2 cellular contexts compared by ENCODE assay signal in the genomic region with DNA sequence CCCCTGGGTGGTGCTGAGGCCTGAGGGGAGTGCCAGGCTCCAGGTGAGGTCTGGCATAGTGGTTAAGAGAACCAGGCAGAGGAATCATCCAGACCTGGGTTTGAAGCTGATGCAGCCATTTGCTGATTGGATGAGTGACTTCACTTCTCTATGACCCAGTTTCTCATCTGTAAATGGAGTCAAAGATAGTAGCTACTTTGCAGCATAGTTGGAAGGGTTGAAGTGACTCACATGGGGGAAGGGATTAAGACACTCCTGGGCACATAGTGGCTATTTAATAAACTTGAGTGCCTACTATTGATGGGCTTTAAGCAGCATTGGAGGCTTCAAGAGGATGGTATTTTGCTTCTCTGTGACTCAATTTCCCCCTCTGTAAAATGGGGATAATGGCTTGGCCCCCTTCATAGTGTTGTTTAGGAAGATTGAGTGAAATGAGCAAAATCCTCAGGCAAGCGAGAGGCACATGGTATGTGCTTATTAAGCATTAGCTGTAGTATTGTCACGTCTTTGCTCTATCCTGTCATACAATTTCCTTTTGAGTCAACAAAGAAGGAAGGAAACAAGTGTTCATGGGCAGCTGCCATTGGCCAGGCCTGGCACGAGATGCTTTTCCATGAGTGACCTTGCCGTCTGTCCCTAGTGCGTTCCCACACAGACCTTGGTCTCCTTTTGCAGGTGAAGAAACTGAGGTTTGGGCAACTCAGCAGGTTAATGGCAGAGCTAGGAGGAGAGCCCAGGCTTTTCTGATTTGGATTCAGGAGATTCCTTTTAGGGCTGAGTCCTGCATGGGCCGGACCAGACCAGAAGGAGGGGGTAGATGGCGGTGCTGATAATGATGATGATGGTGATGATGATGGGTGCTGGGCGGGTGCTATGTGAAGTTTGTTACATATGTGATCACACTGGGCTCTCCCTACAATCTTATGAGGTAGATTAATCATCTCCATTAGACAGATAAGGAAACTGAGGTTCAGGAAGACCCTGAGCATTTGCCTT.
TF ChIP-seq lines count a peak whose summit lies in the region.

No MANE protein-coding gene starts in this region.

TF ChIP-seq in GM23338, 12 proteins besides CTCF, POLR2A, EP300 and RAD21:
- TF ChIP-seq EZH2phosphoT487 (IDR thresholded peaks at IDR 0.05; ENCODE audit: unreplicated experiment) (no peak), POLR2AphosphoS5 (IDR thresholded peaks at IDR 0.05; ENCODE audit: low read depth) (no peak), CREB1 (CRISPR knock-in tag; IDR thresholded peaks at IDR 0.05; ENCODE audit: low read depth) (no peak), ETS1 (IDR thresholded peaks at IDR 0.05) (no peak), ZNF331 (CRISPR knock-in tag; IDR thresholded peaks at IDR 0.05; ENCODE audit: low read depth) (no peak), EZH2 (IDR thresholded peaks at IDR 0.05; ENCODE audit: low read depth, unreplicated experiment) (no peak), NANOG (IDR thresholded peaks at IDR 0.05; ENCODE audit: borderline replicate concordance) (no peak), STAT1 (IDR thresholded peaks at IDR 0.05; ENCODE audit: unreplicated experiment) (no peak)
- TF ChIP-seq, protein P1, sequence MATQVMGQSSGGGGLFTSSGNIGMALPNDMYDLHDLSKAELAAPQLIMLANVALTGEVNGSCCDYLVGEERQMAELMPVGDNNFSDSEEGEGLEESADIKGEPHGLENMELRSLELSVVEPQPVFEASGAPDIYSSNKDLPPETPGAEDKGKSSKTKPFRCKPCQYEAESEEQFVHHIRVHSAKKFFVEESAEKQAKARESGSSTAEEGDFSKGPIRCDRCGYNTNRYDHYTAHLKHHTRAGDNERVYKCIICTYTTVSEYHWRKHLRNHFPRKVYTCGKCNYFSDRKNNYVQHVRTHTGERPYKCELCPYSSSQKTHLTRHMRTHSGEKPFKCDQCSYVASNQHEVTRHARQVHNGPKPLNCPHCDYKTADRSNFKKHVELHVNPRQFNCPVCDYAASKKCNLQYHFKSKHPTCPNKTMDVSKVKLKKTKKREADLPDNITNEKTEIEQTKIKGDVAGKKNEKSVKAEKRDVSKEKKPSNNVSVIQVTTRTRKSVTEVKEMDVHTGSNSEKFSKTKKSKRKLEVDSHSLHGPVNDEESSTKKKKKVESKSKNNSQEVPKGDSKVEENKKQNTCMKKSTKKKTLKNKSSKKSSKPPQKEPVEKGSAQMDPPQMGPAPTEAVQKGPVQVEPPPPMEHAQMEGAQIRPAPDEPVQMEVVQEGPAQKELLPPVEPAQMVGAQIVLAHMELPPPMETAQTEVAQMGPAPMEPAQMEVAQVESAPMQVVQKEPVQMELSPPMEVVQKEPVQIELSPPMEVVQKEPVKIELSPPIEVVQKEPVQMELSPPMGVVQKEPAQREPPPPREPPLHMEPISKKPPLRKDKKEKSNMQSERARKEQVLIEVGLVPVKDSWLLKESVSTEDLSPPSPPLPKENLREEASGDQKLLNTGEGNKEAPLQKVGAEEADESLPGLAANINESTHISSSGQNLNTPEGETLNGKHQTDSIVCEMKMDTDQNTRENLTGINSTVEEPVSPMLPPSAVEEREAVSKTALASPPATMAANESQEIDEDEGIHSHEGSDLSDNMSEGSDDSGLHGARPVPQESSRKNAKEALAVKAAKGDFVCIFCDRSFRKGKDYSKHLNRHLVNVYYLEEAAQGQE (IDR thresholded peaks at IDR 0.05; ENCODE audit: unreplicated experiment) = no peak

TF ChIP-seq in K562, 482 proteins besides CTCF, POLR2A, EP300 and RAD21:
- TF ChIP-seq BCOR (IDR thresholded peaks at IDR 0.05) (0 out of 2 replicates have a peak, but pooled peaks have one; percentile 15), CC2D1A (IDR thresholded peaks at IDR 0.05) (no peak), POLR2H (tag; IDR thresholded peaks at IDR 0.05; ENCODE audit: low read depth) (no peak), RBM25 (IDR thresholded peaks at IDR 0.05; ENCODE audit: low read depth, low read length, severe bottlenecking) (peak; percentile 30), PPARD (CRISPR knock-in tag; IDR thresholded peaks at IDR 0.05) (no peak)
- TF ChIP-seq, protein P2, sequence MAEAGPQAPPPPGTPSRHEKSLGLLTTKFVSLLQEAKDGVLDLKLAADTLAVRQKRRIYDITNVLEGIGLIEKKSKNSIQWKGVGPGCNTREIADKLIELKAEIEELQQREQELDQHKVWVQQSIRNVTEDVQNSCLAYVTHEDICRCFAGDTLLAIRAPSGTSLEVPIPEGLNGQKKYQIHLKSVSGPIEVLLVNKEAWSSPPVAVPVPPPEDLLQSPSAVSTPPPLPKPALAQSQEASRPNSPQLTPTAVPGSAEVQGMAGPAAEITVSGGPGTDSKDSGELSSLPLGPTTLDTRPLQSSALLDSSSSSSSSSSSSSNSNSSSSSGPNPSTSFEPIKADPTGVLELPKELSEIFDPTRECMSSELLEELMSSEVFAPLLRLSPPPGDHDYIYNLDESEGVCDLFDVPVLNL (CRISPR knock-in tag; IDR thresholded peaks at IDR 0.05; ENCODE audit: low read depth) = no peak
